ENCODE assay signal across 33 cellular contexts in the genomic region with DNA sequence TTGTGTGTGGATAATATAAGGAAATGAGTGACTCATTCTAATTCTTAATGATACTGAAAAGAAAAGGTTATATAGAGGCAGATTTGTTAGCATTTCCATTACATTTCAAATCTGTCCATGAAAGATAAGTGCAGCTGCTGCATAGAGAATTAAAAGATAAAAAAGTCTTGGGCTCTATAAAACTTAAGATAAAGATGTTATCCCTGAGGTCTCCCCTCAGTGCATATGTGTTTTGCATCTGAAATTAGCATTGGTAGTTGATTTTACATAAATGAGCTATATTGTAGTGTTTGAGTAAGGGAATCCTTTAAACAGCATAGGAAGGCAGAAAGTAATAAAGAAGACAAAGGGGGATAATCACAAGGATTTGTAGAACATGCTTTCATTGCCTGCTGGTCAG.
"Had no signal": no experiment of that assay in that cellular context is flagged by ENCODE, and none has a peak within 500 bp of the region (broad histone marks: within the 10 kb centered on the region; RNA-seq: fewer than 3 reads in every experiment).

No MANE protein-coding gene starts in this region.

- H3K79me2 ChIP-seq: hepatocyte had no signal

- H3K36me3 Mint-ChIP-seq: activated naive CD8-positive, alpha-beta T cell treated with anti-CD3 and anti-CD28 coated beads for 36 hours; naive B cell; stimulated activated memory B cell treated with anti-CD40 and anti-IgM and Interleukin-4, amounts not matched to agents 10 μg/mL and 1 μg/mL and 100 μg/mL, for 72 hours had no signal

- H2AFZ ChIP-seq: hepatocyte had no signal

- H3K27ac ChIP-seq: adrenal gland, body of pancreas, colonic mucosa, dorsolateral prefrontal cortex, gastroesophageal sphincter, hepatocyte, pancreas, prostate gland, skin epidermis, stomach, thyroid gland, upper lobe of left lung, vagina, VCaP had no signal

- H3K27me3 ChIP-seq: adrenal gland, body of pancreas, colonic mucosa, dorsolateral prefrontal cortex, gastroesophageal sphincter, hepatocyte, pancreas, stomach, thyroid gland, upper lobe of left lung, vagina had no signal

- H3K27me3 Mint-ChIP-seq: activated naive CD8-positive, alpha-beta T cell treated with anti-CD3 and anti-CD28 coated beads for 36 hours; naive B cell; stimulated activated memory B cell treated with anti-CD40 and anti-IgM and Interleukin-4, amounts not matched to agents 10 μg/mL and 1 μg/mL and 100 μg/mL, for 72 hours; T-helper 17 cell had no signal

- H3K27ac Mint-ChIP-seq: activated naive CD4-positive, alpha-beta T cell treated with anti-CD3 and anti-CD28 coated beads for 36 hours; activated naive CD8-positive, alpha-beta T cell treated with anti-CD3 and anti-CD28 coated beads for 36 hours; mesothelial cell of epicardium; naive B cell; stimulated activated memory B cell treated with anti-CD40 and anti-IgM and Interleukin-4, amounts not matched to agents 10 μg/mL and 1 μg/mL and 100 μg/mL, for 72 hours; T-helper 17 cell had no signal

- H3K4me2 ChIP-seq: hepatocyte had no signal

- H3K4me3 ChIP-seq: adrenal gland, body of pancreas, colonic mucosa, dorsolateral prefrontal cortex, gastroesophageal sphincter, hepatocyte, pancreas, prostate gland, skin epidermis, stomach, thyroid gland, upper lobe of left lung, vagina had no signal

- H3K4me1 Mint-ChIP-seq: activated naive CD8-positive, alpha-beta T cell treated with anti-CD3 and anti-CD28 coated beads for 36 hours; naive B cell; stimulated activated memory B cell treated with anti-CD40 and anti-IgM and Interleukin-4, amounts not matched to agents 10 μg/mL and 1 μg/mL and 100 μg/mL, for 72 hours; T-helper 17 cell had no signal

- H3K4me1 ChIP-seq: adrenal gland, body of pancreas, colonic mucosa, gastroesophageal sphincter, pancreas, prostate gland, stomach, thyroid gland, upper lobe of left lung, vagina had no signal

- H3K9me3 ChIP-seq: adrenal gland, body of pancreas, colonic mucosa, pancreas, prostate gland, thyroid gland, vagina had no signal

- H3K36me3 ChIP-seq: adrenal gland, colonic mucosa, gastroesophageal sphincter, pancreas, prostate gland, stomach, thyroid gland, upper lobe of left lung, vagina had no signal

- H3K4me3 Mint-ChIP-seq: activated naive CD4-positive, alpha-beta T cell treated with anti-CD3 and anti-CD28 coated beads for 36 hours; activated naive CD8-positive, alpha-beta T cell treated with anti-CD3 and anti-CD28 coated beads for 36 hours; mesothelial cell of epicardium; naive B cell; stimulated activated memory B cell treated with anti-CD40 and anti-IgM and Interleukin-4, amounts not matched to agents 10 μg/mL and 1 μg/mL and 100 μg/mL, for 72 hours; T-helper 17 cell had no signal

- ATAC-seq: body of pancreas; gastroesophageal sphincter; left colon; pancreas; sciatic nerve; stimulated activated memory B cell treated with anti-CD40 and anti-IgM and Interleukin-4, amounts not matched to agents 10 μg/mL and 1 μg/mL and 100 μg/mL, for 72 hours; T-helper 17 cell had no signal

- DNase-seq: activated CD4-positive, alpha-beta T cell treated with anti-CD3 and anti-CD28 coated beads for 4 hours; activated CD4-positive, alpha-beta T cell treated with anti-CD3 and anti-CD28 coated beads, Interleukin-2, amount 50 U/mL, for 4 hours; activated effector memory CD4-positive, alpha-beta T cell treated with anti-CD3 and anti-CD28 coated beads, Interleukin-2, amount 50 U/mL, for 16 hours; activated naive CD4-positive, alpha-beta T cell treated with anti-CD3 and anti-CD28 coated beads for 36 hours; activated naive CD8-positive, alpha-beta T cell treated with anti-CD3 and anti-CD28 coated beads for 36 hours; activated T-cell treated with anti-CD3 and anti-CD28 coated beads for 4 hours; adrenal gland; aorta; body of pancreas; colonic mucosa; dorsolateral prefrontal cortex; effector memory CD4-positive, alpha-beta T cell; erythroblast; kidney; left colon; naive B cell; nucleus accumbens; pancreas; retina; stimulated activated CD4-positive, alpha-beta T cell treated with anti-CD3 and anti-CD28 coated beads, Interleukin-4, amount 100 ng/mL, for 24 hours; stomach; T-helper 17 cell; thyroid gland; upper lobe of left lung had no signal
